8 cellular contexts compared by ENCODE assay signal in the genomic region with DNA sequence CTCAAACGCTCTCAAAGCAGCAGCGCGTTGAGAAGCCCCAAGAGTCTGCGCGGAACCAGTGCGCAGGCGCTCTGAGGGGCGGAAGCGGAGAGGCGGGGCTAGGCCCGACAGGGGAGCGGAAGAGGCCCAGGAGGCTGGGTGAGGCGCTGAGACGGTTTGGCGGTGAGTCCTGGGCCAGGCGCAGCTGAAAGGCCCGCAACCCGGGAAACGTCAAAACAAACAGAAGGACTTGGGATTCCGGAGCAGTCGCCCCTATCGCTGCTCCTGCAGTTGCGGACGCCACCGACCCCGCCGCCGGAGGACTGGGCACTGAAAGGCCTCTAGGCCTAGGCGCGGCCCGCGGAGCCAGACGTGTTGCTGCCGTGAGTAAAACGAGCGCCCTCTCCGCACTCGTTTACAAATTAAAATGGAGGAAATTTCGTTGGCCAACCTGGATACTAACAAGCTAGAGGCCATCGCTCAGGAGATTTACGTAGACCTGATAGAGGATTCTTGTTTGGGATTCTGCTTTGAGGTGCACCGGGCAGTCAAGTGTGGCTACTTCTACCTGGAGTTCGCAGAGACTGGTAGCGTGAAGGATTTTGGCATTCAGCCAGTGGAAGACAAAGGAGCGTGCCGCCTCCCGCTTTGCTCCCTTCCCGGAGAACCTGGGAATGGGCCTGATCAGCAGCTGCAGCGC. TPM values are rescaled to one million over a fixed set of nuclear protein-coding genes. Genes with fewer than 3 reads are reported as not detected.
DNase-seq lines count a peak whose midpoint lies in the region; ATAC-seq, FAIRE-seq and TF ChIP-seq lines count a peak whose summit lies in the region.

A gene with protein sequence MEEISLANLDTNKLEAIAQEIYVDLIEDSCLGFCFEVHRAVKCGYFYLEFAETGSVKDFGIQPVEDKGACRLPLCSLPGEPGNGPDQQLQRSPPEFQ (plus strand): TSS at position 129 of the 679 bp plus-strand sequence. CDS start 278 bp downstream, at position 407.

- DNase-seq in GM12892 (ENCODE audit: insufficient read length) (peak; percentile 69), NCI-H146 (lab: John Stamatoyannopoulos, UW) (peak; percentile 95), T-helper 1 cell (peak; percentile 89 to 96 (median 92)), amniotic epithelial cell (ENCODE audit: low read depth) (peak; percentile 91), left cardiac atrium (peak; percentile 94), progenitor cell of endocrine pancreas (ENCODE audit: low spot score, unreplicated experiment) (peak; percentile 86), ureter (ENCODE audit: low spot score) (peak; percentile 95)

- no peak for TF ChIP-seq CTCF in progenitor cell of endocrine pancreas (IDR thresholded peaks at IDR 0.05; ENCODE audit: unreplicated experiment)

- peaks cover 48% of the 10 kb centered on the region for H3K4me1 Mint-ChIP-seq in progenitor cell of endocrine pancreas (ENCODE audit: low read depth)

- ATAC-seq in HG02852 (IDR thresholded peaks at IDR 0.05; ENCODE audit: unreplicated experiment), result peak; percentile 97
- peak; percentile 100 for ATAC-seq in left cardiac atrium

- intact Hi-C loops in left cardiac atrium (cut with DNase I), result no loop called here

- peaks cover 30% of the 10 kb centered on the region for H3K36me3 Mint-ChIP-seq in progenitor cell of endocrine pancreas (ENCODE audit: insufficient read depth)

- H3K27ac Mint-ChIP-seq in progenitor cell of endocrine pancreas, result peak within 1 kb of the TSS; percentile 100

- no peaks in the 10 kb centered on the region for H3K27me3 Mint-ChIP-seq in progenitor cell of endocrine pancreas

- peak within 1 kb of the TSS; percentile 97 for H3K4me3 Mint-ChIP-seq in progenitor cell of endocrine pancreas (ENCODE audit: low read depth)

- H3K9me3 Mint-ChIP-seq in progenitor cell of endocrine pancreas (ENCODE audit: low read depth), result no peaks in the 10 kb centered on the region

- peak; percentile 92 for FAIRE-seq in GM12892 (lab: Jason Lieb, UNC)

- peak; percentile 88 for TF ChIP-seq POLR2A in GM12892 (IDR thresholded peaks at IDR 0.05; ENCODE audit: low read depth, low read length)

RNA-seq across cellular contexts. Expression of the gene that starts here (rescaled TPM):
- 14.2 TPM for polyA plus RNA-seq in GM12892 (2012; ENCODE audit: missing spikeins)
- total RNA-seq in left cardiac atrium (10 to 100 TPM; 22.0 to 22.5 TPM), progenitor cell of endocrine pancreas (69.7 and 75.3 TPM in 2 replicates), ureter (31.1 TPM)

Comparison
In these comparisons a context has a peak if more than half of its experiments do, and no peak if none do; other contexts are left out.
1. Peak in every context shown above with its lines: DNase-seq and ATAC-seq.